Comparison of ENCODE assay signal across 18 cellular contexts in genomic region chr22:29661355-29661754, GRCh38. TPM values are rescaled to one million over a fixed set of nuclear protein-coding genes. Genes with fewer than 3 reads are reported as not detected.
A peak's percentile ranks its signal among the peaks of the same experiment; 100 is the strongest.
DNase-seq lines count a peak whose midpoint lies in the region; ATAC-seq and TF ChIP-seq lines count a peak whose summit lies in the region.
"Had no signal": no experiment of that assay in that cellular context is flagged by ENCODE, and none has a peak within 500 bp of the region (broad histone marks: within the 10 kb centered on the region; RNA-seq: fewer than 3 reads in every experiment).

No MANE protein-coding gene starts in this region.

- peaks cover 31% of the 10 kb centered on the region for H3F3A ChIP-seq in GM23248 (ENCODE audit: insufficient read depth)

- no peak overlapping the region for H3K4me3 Mint-ChIP-seq in stimulated activated effector memory CD8-positive, alpha-beta T cell treated with anti-CD3 and anti-CD28 coated beads, Interleukin-12 subunit alpha, Interleukin-12 subunit beta, amount 100 ng/mL, for 72 hours
- H3K4me3 Mint-ChIP-seq in endothelial cell (ENCODE audit: unreplicated experiment), result no peak overlapping the region
- no peak overlapping the region for H3K4me3 Mint-ChIP-seq in CD4-positive, alpha-beta T cell
- H3K4me3 Mint-ChIP-seq: activated CD4-positive, alpha-beta T cell treated with anti-CD3 and anti-CD28 coated beads for 36 hours had no signal

- no peak overlapping the region for H3K4me2 ChIP-seq in GM23248 (ENCODE audit: unreplicated experiment)

- no peak for ATAC-seq in stimulated activated effector memory CD8-positive, alpha-beta T cell treated with anti-CD3 and anti-CD28 coated beads, Interleukin-12 subunit alpha, Interleukin-12 subunit beta, amount 100 ng/mL, for 72 hours
- ATAC-seq in CD4-positive, alpha-beta T cell (ENCODE audit: poor library complexity), result no peak
- no peak for ATAC-seq in GM18520 (IDR thresholded peaks at IDR 0.05; ENCODE audit: unreplicated experiment)
- ATAC-seq: activated CD4-positive, alpha-beta T cell treated with anti-CD3 and anti-CD28 coated beads for 36 hours; left colon; sciatic nerve had no signal

- no peaks in the 10 kb centered on the region for H3K4me1 Mint-ChIP-seq in stimulated activated effector memory CD8-positive, alpha-beta T cell treated with anti-CD3 and anti-CD28 coated beads, Interleukin-12 subunit alpha, Interleukin-12 subunit beta, amount 100 ng/mL, for 72 hours
- H3K4me1 Mint-ChIP-seq in endothelial cell (ENCODE audit: unreplicated experiment), result peaks cover 8% of the 10 kb centered on the region
- H3K4me1 Mint-ChIP-seq in CD4-positive, alpha-beta T cell (ENCODE audit: low read depth), result no peaks in the 10 kb centered on the region
- H3K4me1 Mint-ChIP-seq: activated CD4-positive, alpha-beta T cell treated with anti-CD3 and anti-CD28 coated beads for 36 hours had no signal

- DNase-seq in GM23248, result peak; percentile 73
- no peak for DNase-seq in breast epithelium (ENCODE audit: low spot score in 2 of 2)
- peak; percentile 26 for DNase-seq in fibroblast of the conjunctiva (ENCODE audit: low read depth)
- no peak for DNase-seq in stimulated activated effector memory CD8-positive, alpha-beta T cell treated with anti-CD3 and anti-CD28 coated beads, Interleukin-12 subunit alpha, Interleukin-12 subunit beta, amount 100 ng/mL, for 72 hours (ENCODE audit: low spot score in 2 of 2)
- no peak for DNase-seq in endothelial cell (ENCODE audit: low spot score)
- DNase-seq in GF-D8 (lab: John Stamatoyannopoulos, UW), result no peak
- no peak for DNase-seq in CD4-positive, alpha-beta T cell
- DNase-seq: activated CD4-positive, alpha-beta T cell treated with anti-CD3 and anti-CD28 coated beads for 36 hours; activated CD8-positive, alpha-beta memory T cell treated with anti-CD3 and anti-CD28 coated beads, Interleukin-2, amount 50 U/mL, for 4 hours; aorta; left colon; NCI-H1436; nucleus accumbens had no signal

- no peaks in the 10 kb centered on the region for H3K79me2 ChIP-seq in GM23248 (ENCODE audit: insufficient read depth)

- in situ Hi-C loops in GM23248 (cut with MboI), result no loop called here

- no peak for TF ChIP-seq POLR2A in breast epithelium (IDR thresholded peaks at IDR 0.05)

- H3K27me3 ChIP-seq in GM23248 (replicated peaks; ENCODE audit: insufficient read depth) (no peaks in the 10 kb centered on the region), breast epithelium (no peaks in the 10 kb centered on the region)
- no peaks in the 10 kb centered on the region for H3K27me3 ChIP-seq in CD4-positive, alpha-beta T cell (ENCODE audit: control insufficient read depth, insufficient read depth, low read length)
- H3K27me3 ChIP-seq: Peyer's patch had no signal

- CTCF ChIA-PET in CD4-positive, alpha-beta T cell (lab: Charles Lee), result no interaction called here

- H3K4me1 ChIP-seq in GM23248 (ENCODE audit: insufficient read depth) (peaks cover 19% of the 10 kb centered on the region), breast epithelium (no peaks in the 10 kb centered on the region)
- H3K4me1 ChIP-seq: Peyer's patch had no signal

- H3K9me3 ChIP-seq in GM23248 (ENCODE audit: low read depth), result no peaks in the 10 kb centered on the region
- H3K9me3 ChIP-seq in breast epithelium, result no peaks in the 10 kb centered on the region
- no peaks in the 10 kb centered on the region for H3K9me3 ChIP-seq in CD4-positive, alpha-beta T cell (ENCODE audit: control insufficient read depth, low read length)
- H3K9me3 ChIP-seq: BLaER1 treated with 17β-estradiol and CSF1 and Interleukin-3, amounts not matched to agents 10 nM and 100 nM; Peyer's patch had no signal

- H3K27ac Mint-ChIP-seq in stimulated activated effector memory CD8-positive, alpha-beta T cell treated with anti-CD3 and anti-CD28 coated beads, Interleukin-12 subunit alpha, Interleukin-12 subunit beta, amount 100 ng/mL, for 72 hours, result peak overlapping the region; percentile 20
- no peak overlapping the region for H3K27ac Mint-ChIP-seq in endothelial cell (ENCODE audit: unreplicated experiment)
- H3K27ac Mint-ChIP-seq in CD4-positive, alpha-beta T cell, result no peak overlapping the region
- H3K27ac Mint-ChIP-seq: activated CD4-positive, alpha-beta T cell treated with anti-CD3 and anti-CD28 coated beads for 36 hours had no signal

- POLR2A ChIA-PET in CD4-positive, alpha-beta T cell (lab: Charles Lee), result no interaction called here

- no peaks in the 10 kb centered on the region for H3K9me2 ChIP-seq in GM23248 (ENCODE audit: insufficient read depth)

- no peak overlapping the region for H2AFZ ChIP-seq in GM23248

- peak overlapping the region; percentile 13; the same call in 1 of the 2 replicates for H3K9ac ChIP-seq in GM23248
- H3K9ac ChIP-seq: BLaER1 treated with 17β-estradiol and CSF1 and Interleukin-3, amounts not matched to agents 10 nM and 100 nM had no signal

- no peaks in the 10 kb centered on the region for H3K9me3 Mint-ChIP-seq in stimulated activated effector memory CD8-positive, alpha-beta T cell treated with anti-CD3 and anti-CD28 coated beads, Interleukin-12 subunit alpha, Interleukin-12 subunit beta, amount 100 ng/mL, for 72 hours
- H3K9me3 Mint-ChIP-seq in endothelial cell (ENCODE audit: unreplicated experiment), result no peaks in the 10 kb centered on the region
- no peaks in the 10 kb centered on the region for H3K9me3 Mint-ChIP-seq in CD4-positive, alpha-beta T cell

- intact Hi-C loops in breast epithelium (cut with DNase I; ENCODE audit: low total_unique reads), result no loop called here
- intact Hi-C loops in CD4-positive, alpha-beta T cell (cut with DNase I, micrococcal nuclease), result no loop called here

- 8 to 17% methylated on average over 2 of the region's 2 CpGs for WGBS in GM23248 (ENCODE audit: low coverage in 1 of 2, low lambda C conversion rate in 2 of 2, missing lambda C conversion rate in 2 of 2), 2 experiments

- H3K4me3 ChIP-seq in GM23248 (no peak overlapping the region), breast epithelium (no peak overlapping the region)
- H3K4me3 ChIP-seq: BLaER1 treated with 17β-estradiol and CSF1 and Interleukin-3, amounts not matched to agents 10 nM and 100 nM; Peyer's patch had no signal

- H4K20me1 ChIP-seq in GM23248 (ENCODE audit: insufficient read depth), result no peaks in the 10 kb centered on the region

- peaks cover 69% of the 10 kb centered on the region for H3K36me3 Mint-ChIP-seq in stimulated activated effector memory CD8-positive, alpha-beta T cell treated with anti-CD3 and anti-CD28 coated beads, Interleukin-12 subunit alpha, Interleukin-12 subunit beta, amount 100 ng/mL, for 72 hours
- H3K36me3 Mint-ChIP-seq in endothelial cell (ENCODE audit: low read depth, unreplicated experiment), result peaks cover 3% of the 10 kb centered on the region
- H3K36me3 Mint-ChIP-seq in CD4-positive, alpha-beta T cell (ENCODE audit: low read depth), result peaks cover 90% of the 10 kb centered on the region

- peaks cover 55% of the 10 kb centered on the region for H3K36me3 ChIP-seq in GM23248 (ENCODE audit: low read depth)
- H3K36me3 ChIP-seq in breast epithelium, result no peaks in the 10 kb centered on the region

- H3K27me3 Mint-ChIP-seq in endothelial cell (ENCODE audit: unreplicated experiment), result peaks cover 1% of the 10 kb centered on the region
- no peaks in the 10 kb centered on the region for H3K27me3 Mint-ChIP-seq in CD4-positive, alpha-beta T cell
- H3K27me3 Mint-ChIP-seq: activated CD4-positive, alpha-beta T cell treated with anti-CD3 and anti-CD28 coated beads for 36 hours had no signal

- no peak overlapping the region for H3K27ac ChIP-seq in GM23248
- H3K27ac ChIP-seq in breast epithelium, result peak overlapping the region; percentile 14 to 58
- no peak overlapping the region for H3K27ac ChIP-seq in CD4-positive, alpha-beta T cell (ENCODE audit: low read depth, low read length)
- H3K27ac ChIP-seq: BLaER1 treated with 17β-estradiol and CSF1 and Interleukin-3, amounts not matched to agents 10 nM and 100 nM; Peyer's patch had no signal

- TF ChIP-seq CTCF in breast epithelium (IDR thresholded peaks at IDR 0.05) (no peak), endothelial cell (IDR thresholded peaks at IDR 0.05; ENCODE audit: unreplicated experiment) (no peak)
- no peak for TF ChIP-seq CTCF in CD4-positive, alpha-beta T cell (IDR thresholded peaks at IDR 0.05)

RNA-seq across cellular contexts. Expression of gene NF2, which starts 57.9 kb away (rescaled TPM):
- 109 and 111 TPM in 2 replicates for total RNA-seq in GM23248 (2014; rRNA removed; shearing (Covaris generic))
- 62.9 and 71.8 TPM in 2 replicates for polyA plus RNA-seq in GM23248 (2016; fragmentation: Nextera tagmentation; extraction: Ambion mirVana)
- total RNA-seq in breast epithelium (10 to 100 TPM; 21.1 to 36.1 (median 31.8) TPM), endothelial cell (ENCODE audit: unreplicated experiment) (44.3 TPM)
- total RNA-seq in CD4-positive, alpha-beta T cell, result 10 to 100 TPM; 23.1 to 24.5 TPM

RNA-seq across cellular contexts. Expression of gene CABP7, which starts 58.4 kb away (rescaled TPM):
- total RNA-seq in GM23248 (2014; rRNA removed; shearing (Covaris generic)), result not detected in 2 replicates
- polyA plus RNA-seq in GM23248 (2016; fragmentation: Nextera tagmentation; extraction: Ambion mirVana), result 0.08 TPM in 1 of 2 replicates, not detected in the other
- total RNA-seq in breast epithelium, result not detected
- total RNA-seq in endothelial cell (ENCODE audit: unreplicated experiment), result not detected
- total RNA-seq in CD4-positive, alpha-beta T cell, result under 1 TPM; 0.33 to 0.45 TPM
- total RNA-seq: activated CD4-positive, alpha-beta T cell treated with anti-CD3 and anti-CD28 coated beads for 36 hours; aorta; epithelial cell of proximal tubule; sciatic nerve had no signal

Comparison
In these comparisons a context has a peak if more than half of its experiments do, and no peak if none do; other contexts are left out.
1. DNase-seq: peak in GM23248 (single experiment) and fibroblast of the conjunctiva (single experiment); none in breast epithelium (0 of 2), stimulated activated effector memory CD8-positive, alpha-beta T cell treated with anti-CD3 and anti-CD28 coated beads, Interleukin-12 subunit alpha, Interleukin-12 subunit beta, amount 100 ng/mL, for 72 hours (0 of 2), endothelial cell (single experiment), GF-D8 (single experiment) and CD4-positive, alpha-beta T cell (0 of 10).
2. H3K27ac ChIP-seq: peak in breast epithelium (2 of 2); none in GM23248 (single experiment) and CD4-positive, alpha-beta T cell (single experiment).